Comparison of ENCODE assay signal across 24 cellular contexts in genomic region chr5:134459491-134459890, GRCh38.
"Had no signal": no experiment of that assay in that cellular context is flagged by ENCODE, and none has a peak within 500 bp of the region (broad histone marks: within the 10 kb centered on the region; RNA-seq: fewer than 3 reads in every experiment).

No MANE protein-coding gene starts in this region.

- ATAC-seq: activated CD4-positive, CD25-positive, alpha-beta regulatory T cell treated with anti-CD3 and anti-CD28 coated beads, Interleukin-2, amount 50 U/mL, for 24 hours; activated T-cell treated with anti-CD3 and anti-CD28 coated beads, Interleukin-2, amount 50 U/mL, for 72 hours; left lung; sciatic nerve had no signal

- H3K27ac ChIP-seq: breast epithelium, epithelial cell of prostate, left lung, neutrophil, ovary, upper lobe of left lung, VCaP had no signal

- H3K9me3 ChIP-seq: breast epithelium, left lung, neutrophil, ovary, upper lobe of left lung had no signal

- H3K27me3 ChIP-seq: breast epithelium, left lung, neutrophil, ovary, upper lobe of left lung had no signal

- H3K4me1 Mint-ChIP-seq: activated CD4-positive, alpha-beta memory T cell treated with anti-CD3 and anti-CD28 coated beads, Interleukin-2, amount 10 ng/mL, durations not matched to agents 7 days and 5 days had no signal

- H3K27me3 Mint-ChIP-seq: memory B cell had no signal

- H3K36me3 ChIP-seq: breast epithelium, left lung, neutrophil, ovary, upper lobe of left lung had no signal

- H3K27ac Mint-ChIP-seq: activated CD4-positive, alpha-beta memory T cell treated with anti-CD3 and anti-CD28 coated beads, Interleukin-2, amount 10 ng/mL, durations not matched to agents 7 days and 5 days; activated CD4-positive, alpha-beta T cell treated with anti-CD3 and anti-CD28 coated beads, Interleukin-2, amount 10 ng/mL, durations not matched to agents 24 days and 14 days; activated naive CD4-positive, alpha-beta T cell treated with anti-CD3 and anti-CD28 coated beads for 36 hours; activated naive CD8-positive, alpha-beta T cell treated with anti-CD3 and anti-CD28 coated beads, Interleukin-2, amount 10 ng/mL, durations not matched to agents 7 days and 5 days; activated T-cell treated with anti-CD3 and anti-CD28 coated beads, Interleukin-2, amount 50 U/mL, for 72 hours; endodermal cell; memory B cell; nephron had no signal

- H3K36me3 Mint-ChIP-seq: activated naive CD8-positive, alpha-beta T cell treated with anti-CD3 and anti-CD28 coated beads, Interleukin-2, amount 10 ng/mL, durations not matched to agents 7 days and 5 days; memory B cell had no signal

- H3K9me3 Mint-ChIP-seq: activated CD4-positive, alpha-beta memory T cell treated with anti-CD3 and anti-CD28 coated beads, Interleukin-2, amount 10 ng/mL, durations not matched to agents 7 days and 5 days; activated CD4-positive, alpha-beta T cell treated with anti-CD3 and anti-CD28 coated beads, Interleukin-2, amount 10 ng/mL, durations not matched to agents 24 days and 14 days; activated naive CD4-positive, alpha-beta T cell treated with anti-CD3 and anti-CD28 coated beads for 36 hours; activated naive CD8-positive, alpha-beta T cell treated with anti-CD3 and anti-CD28 coated beads, Interleukin-2, amount 10 ng/mL, durations not matched to agents 7 days and 5 days; activated T-cell treated with anti-CD3 and anti-CD28 coated beads, Interleukin-2, amount 50 U/mL, for 72 hours; endodermal cell; memory B cell; nephron had no signal

- DNase-seq: activated CD4-positive, alpha-beta memory T cell treated with anti-CD3 and anti-CD28 coated beads, Interleukin-2, amount 10 ng/mL, durations not matched to agents 7 days and 5 days; activated CD4-positive, alpha-beta T cell treated with anti-CD3 and anti-CD28 coated beads, Interleukin-2, amount 10 ng/mL, durations not matched to agents 24 days and 14 days; activated effector memory CD4-positive, alpha-beta T cell treated with Interleukin-2 at 50 U/mL for 16 hours; activated naive CD4-positive, alpha-beta T cell treated with anti-CD3 and anti-CD28 coated beads for 36 hours; activated naive CD8-positive, alpha-beta T cell treated with anti-CD3 and anti-CD28 coated beads, Interleukin-2, amount 10 ng/mL, durations not matched to agents 7 days and 5 days; activated T-cell treated with anti-CD3 and anti-CD28 coated beads, Interleukin-2, amount 50 U/mL, for 72 hours; amniotic stem cell; endodermal cell; left lung; ovary; stimulated activated CD4-positive, alpha-beta T cell treated with anti-CD3 and anti-CD28 coated beads, Interleukin-2, amount 100 ng/mL, for 48 hours; stimulated activated CD8-positive, alpha-beta memory T cell treated with anti-CD3 and anti-CD28 coated beads, Interleukin-4, amount 100 ng/mL, for 48 hours; stimulated activated naive CD4-positive, alpha-beta T cell treated with Interleukin-2 at 50 U/mL for 16 hours; upper lobe of left lung had no signal

- H3K4me1 ChIP-seq: breast epithelium had no signal

- H3K4me3 Mint-ChIP-seq: activated CD4-positive, alpha-beta memory T cell treated with anti-CD3 and anti-CD28 coated beads, Interleukin-2, amount 10 ng/mL, durations not matched to agents 7 days and 5 days; activated CD4-positive, alpha-beta T cell treated with anti-CD3 and anti-CD28 coated beads, Interleukin-2, amount 10 ng/mL, durations not matched to agents 24 days and 14 days; activated naive CD4-positive, alpha-beta T cell treated with anti-CD3 and anti-CD28 coated beads for 36 hours; activated naive CD8-positive, alpha-beta T cell treated with anti-CD3 and anti-CD28 coated beads, Interleukin-2, amount 10 ng/mL, durations not matched to agents 7 days and 5 days; activated T-cell treated with anti-CD3 and anti-CD28 coated beads, Interleukin-2, amount 50 U/mL, for 72 hours; endodermal cell; memory B cell; nephron had no signal

- H3K4me3 ChIP-seq: breast epithelium, coronary artery, left lung, ovary, smooth muscle cell, upper lobe of left lung had no signal
